22 cellular contexts compared by ENCODE assay signal in the genomic region with DNA sequence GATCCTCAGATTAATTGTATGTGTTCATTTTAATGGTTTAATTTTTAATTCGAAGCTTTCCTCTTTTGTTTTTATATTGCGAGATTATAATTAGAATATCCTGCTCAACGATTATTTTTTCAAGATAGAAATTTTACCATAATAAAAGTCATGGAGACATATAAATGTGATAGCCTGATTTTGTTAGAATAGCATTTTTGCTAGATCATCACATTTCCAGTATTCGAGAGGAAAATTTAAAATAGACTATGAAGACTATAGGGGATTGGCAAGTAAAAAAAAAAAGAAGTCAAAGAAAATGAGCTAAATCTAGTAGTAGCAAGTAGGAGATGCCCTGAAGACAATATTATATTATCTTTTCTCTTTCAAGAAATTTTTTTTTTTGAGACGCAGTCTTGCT.
DNase-seq lines count a peak whose midpoint lies in the region; ATAC-seq, FAIRE-seq and TF ChIP-seq lines count a peak whose summit lies in the region.
"Had no signal": no experiment of that assay in that cellular context is flagged by ENCODE, and none has a peak within 500 bp of the region (broad histone marks: within the 10 kb centered on the region; RNA-seq: fewer than 3 reads in every experiment).

No MANE protein-coding gene starts in this region.

- H3K14ac ChIP-seq in IMR-90 (replicated peaks; ENCODE audit: low read depth, low read length) = no peak overlapping the region
- no peak overlapping the region for H3K14ac ChIP-seq in H1 (ENCODE audit: insufficient read length)

- H3K79me2 ChIP-seq in HepG2 (ENCODE audit: insufficient read depth, low read length) (no peaks in the 10 kb centered on the region), H1 (ENCODE audit: control insufficient read depth in 1 of 2, insufficient read depth in 2 of 2, low read length in 2 of 2) (no peaks in the 10 kb centered on the region)

- TF ChIP-seq RAD21 in HepG2 (CRISPR knock-in tag; IDR thresholded peaks at IDR 0.05) (no peak), IMR-90 (IDR thresholded peaks at IDR 0.05; ENCODE audit: low read length) (no peak), H1 (IDR thresholded peaks at IDR 0.05 in 1 of 2, conservative IDR thresholded peaks at IDR 0.05 in 1 of 2; ENCODE audit: low read depth in 2 of 2, low read length in 2 of 2) (no peak)

- 16% methylated on average over 5 of the region's 5 CpGs for WGBS in HepG2 (ENCODE audit: low lambda C conversion rate)
- 70% methylated on average over 5 of the region's 5 CpGs for WGBS in right lobe of liver (ENCODE audit: insufficient coverage, low coverage, low lambda C conversion rate, missing lambda C conversion rate)
- no CpG with 5 or more reads among the region's 5 CpGs for WGBS in IMR-90 (ENCODE audit: extremely low coverage in 2 of 2, insufficient read length in 1 of 2), 2 experiments
- WGBS in H1 (ENCODE audit: extremely low coverage in 1 of 2, insufficient coverage in 1 of 2, insufficient read length in 1 of 2, insufficient replicate concordance in 2 of 2, low coverage in 1 of 2, low lambda C conversion rate in 2 of 2, missing lambda C conversion rate in 1 of 2), 2 experiments = 95% methylated on average over 5 of the region's 5 CpGs; no CpG with 5 or more reads in 1 of the 2 experiments
- WGBS in testis, 2 donors = 90 to 97% methylated on average over 5 of the region's 5 CpGs

- no peaks in the 10 kb centered on the region for H3K36me3 Mint-ChIP-seq in activated T-cell treated with anti-CD3 and anti-CD28 coated beads, Interleukin-2, amount 50 U/mL, for 24 hours (ENCODE audit: low read depth)
- H3K36me3 Mint-ChIP-seq: CD8-positive, alpha-beta T cell had no signal

- H3K18ac ChIP-seq in IMR-90 (ENCODE audit: low read depth, low read length) (no peak overlapping the region), H1 (ENCODE audit: extremely low read depth, low read length) (no peak overlapping the region)

- peaks cover 0 to under 1% of the 10 kb centered on the region in 2 experiments; a peak in 1 of 4 replicates for H3K79me1 ChIP-seq in IMR-90 (ENCODE audit: low read depth in 1 of 2, low read length in 2 of 2)
- H3K79me1 ChIP-seq in H1 (ENCODE audit: low read depth, low read length) = 0 out of 2 replicates have a peak, but pooled peaks cover 3% of the 10 kb centered on the region

- ATAC-seq in HepG2 = no peak
- no peak for ATAC-seq in right lobe of liver
- no peak for ATAC-seq in IMR-90 (ENCODE audit: low read depth)
- ATAC-seq: CD8-positive, alpha-beta T cell had no signal

- H4K20me1 ChIP-seq in HepG2 (ENCODE audit: insufficient read depth, low read length) (no peaks in the 10 kb centered on the region), IMR-90 (ENCODE audit: insufficient read depth, low read length) (no peaks in the 10 kb centered on the region), H1 (replicated peaks in 1 of 2; ENCODE audit: control insufficient read depth in 1 of 2, insufficient read depth in 2 of 2, low read length in 2 of 2) (peaks cover 0 to 3% of the 10 kb centered on the region in 2 experiments)
- H4K20me1 ChIP-seq: BLaER1 treated with 17β-estradiol and CSF1 and Interleukin-3, amounts not matched to agents 10 nM and 100 nM had no signal

- H3K4me1 ChIP-seq in HepG2 (ENCODE audit: insufficient read depth, low read length) = no peaks in the 10 kb centered on the region
- no peaks in the 10 kb centered on the region for H3K4me1 ChIP-seq in right lobe of liver
- H3K4me1 ChIP-seq in IMR-90 (ENCODE audit: control insufficient read depth, insufficient read depth, low read length) = peaks cover 2% of the 10 kb centered on the region
- no peaks in the 10 kb centered on the region for H3K4me1 ChIP-seq in H1 (replicated peaks in 1 of 4; ENCODE audit: control insufficient read depth in 3 of 4, insufficient read depth in 4 of 4, low read length in 3 of 4)
- no peaks in the 10 kb centered on the region for H3K4me1 ChIP-seq in testis
- H3K4me1 ChIP-seq: BLaER1 treated with 17β-estradiol and CSF1 and Interleukin-3, amounts not matched to agents 10 nM and 100 nM; Caco-2 had no signal

- H2AK9ac ChIP-seq in IMR-90 (replicated peaks; ENCODE audit: low read depth, low read length, poor library complexity) = no peak overlapping the region

- no peak overlapping the region for H3K4ac ChIP-seq in IMR-90 (ENCODE audit: low read depth, low read length)
- no peak overlapping the region for H3K4ac ChIP-seq in H1 (replicated peaks; ENCODE audit: insufficient read length, low read depth, low read length)

- H4K91ac ChIP-seq in IMR-90 (ENCODE audit: insufficient read depth, low read depth, low read length) (no peak overlapping the region), H1 (replicated peaks; ENCODE audit: insufficient read length, low read length) (no peak overlapping the region)

- H3K4me3 Mint-ChIP-seq in activated T-cell treated with anti-CD3 and anti-CD28 coated beads, Interleukin-2, amount 50 U/mL, for 24 hours = no peak overlapping the region
- H3K4me3 Mint-ChIP-seq: B cell; CD4-positive, alpha-beta T cell; CD8-positive, alpha-beta T cell had no signal

- no peak overlapping the region for H2BK12ac ChIP-seq in H1 (ENCODE audit: low read depth, low read length)

- TF ChIP-seq POLR2A in HepG2 (IDR thresholded peaks at IDR 0.05; ENCODE audit: insufficient read depth in 1 of 2, low read depth in 2 of 2, low read length in 2 of 2) = no peak
- TF ChIP-seq POLR2A in right lobe of liver (IDR thresholded peaks at IDR 0.05) = no peak
- TF ChIP-seq POLR2A in IMR-90 (IDR thresholded peaks at IDR 0.05; ENCODE audit: low read depth, low read length) = no peak
- TF ChIP-seq POLR2A in H1 (IDR thresholded peaks at IDR 0.05; ENCODE audit: control extremely low read depth in 1 of 2, low read depth in 2 of 2, low read length in 2 of 2) = no peak
- no peak for TF ChIP-seq POLR2A in testis (IDR thresholded peaks at IDR 0.05)

- H3K36me3 ChIP-seq in HepG2 (replicated peaks in 1 of 2; ENCODE audit: control insufficient read depth in 1 of 2, insufficient read depth in 2 of 2, low read length in 2 of 2) (no peaks in the 10 kb centered on the region), right lobe of liver (no peaks in the 10 kb centered on the region), IMR-90 (ENCODE audit: control insufficient read depth, insufficient read depth, low read length) (no peaks in the 10 kb centered on the region), H1 (ENCODE audit: control insufficient read depth in 2 of 4, insufficient read depth in 4 of 4, low read length in 3 of 4) (no peaks in the 10 kb centered on the region), testis (ENCODE audit: low read depth, missing control alignments) (no peaks in the 10 kb centered on the region)
- H3K36me3 ChIP-seq: BLaER1 treated with 17β-estradiol and CSF1 and Interleukin-3, amounts not matched to agents 10 nM and 100 nM had no signal

- peaks cover 2% of the 10 kb centered on the region for H3K9me3 Mint-ChIP-seq in activated T-cell treated with anti-CD3 and anti-CD28 coated beads, Interleukin-2, amount 50 U/mL, for 24 hours
- H3K9me3 Mint-ChIP-seq: CD8-positive, alpha-beta T cell had no signal

- no peak for TF ChIP-seq CTCF in HepG2 (CRISPR knock-in tag; IDR thresholded peaks at IDR 0.05)
- no peak for TF ChIP-seq CTCF in right lobe of liver (IDR thresholded peaks at IDR 0.05)
- no peak for TF ChIP-seq CTCF in IMR-90 (conservative IDR thresholded peaks at IDR 0.05; ENCODE audit: low read depth, low read length)
- TF ChIP-seq CTCF in H1 (IDR thresholded peaks at IDR 0.05; ENCODE audit: control extremely low read depth in 1 of 3, insufficient read depth in 1 of 3, low read depth in 1 of 3, low read length in 3 of 3) = no peak
- no peak for TF ChIP-seq CTCF in testis (IDR thresholded peaks at IDR 0.05)

- H3K4me1 Mint-ChIP-seq in activated T-cell treated with anti-CD3 and anti-CD28 coated beads, Interleukin-2, amount 50 U/mL, for 24 hours (ENCODE audit: low read depth) = no peaks in the 10 kb centered on the region
- H3K4me1 Mint-ChIP-seq: B cell had no signal

- intact Hi-C loops in HepG2 (cut with micrococcal nuclease; ENCODE audit: unreplicated experiment) = no loop called here
- intact Hi-C loops in right lobe of liver (cut with DNase I) = no loop called here
- intact Hi-C loops in IMR-90 (cut with micrococcal nuclease) = no loop called here
- intact Hi-C loops in testis (cut with DNase I; ENCODE audit: low total_unique reads) = no loop called here

- no peak overlapping the region for H2BK20ac ChIP-seq in IMR-90 (ENCODE audit: low read depth, low read length)
- no peak overlapping the region for H2BK20ac ChIP-seq in H1 (ENCODE audit: low read length)

- no TSS peak for BruUV-seq in HepG2 (replicated peaks; lab: Mats Ljungman, UMichigan)
- BruUV-seq in IMR-90 (replicated peaks; lab: Mats Ljungman, UMichigan) = no TSS peak

- in situ Hi-C loops in HepG2 (cut with HindIII; ENCODE audit: extremely low pct_ligation_motif_present, low pct_unique_long_range_greater_than_20kb) (no loop called here), IMR-90 (cut with MboI; ENCODE audit: low sequenced_read_pairs) (no loop called here)

- no peaks in the 10 kb centered on the region; the same call in 1 of the 2 replicates for H3K9me1 ChIP-seq in IMR-90 (ENCODE audit: insufficient read depth, low read length)

- H2AK5ac ChIP-seq in IMR-90 (ENCODE audit: low read depth, low read length) (no peak overlapping the region), H1 (ENCODE audit: low read depth, low read length) (no peak overlapping the region)

- H2AFZ ChIP-seq in HepG2 (ENCODE audit: low read length) (no peak overlapping the region), IMR-90 (replicated peaks; ENCODE audit: low read length, poor library complexity) (no peak overlapping the region), H1 (ENCODE audit: low read length) (no peak overlapping the region)

- DNase-seq in HepG2 (ENCODE audit: low spot score) = no peak
- DNase-seq in right lobe of liver = no peak
- DNase-seq in IMR-90 = no peak
- no peak for DNase-seq in H1 (ENCODE audit: low read depth in 1 of 2, low spot score in 2 of 2)
- no peak for DNase-seq in testis
- DNase-seq in activated T-cell treated with anti-CD3 and anti-CD28 coated beads, Interleukin-2, amount 50 U/mL, for 24 hours = no peak
- DNase-seq: 8988T; AML-193; Caco-2; Calu3; CD4-positive, alpha-beta T cell; CD8-positive, alpha-beta T cell; DMS79 treated with DMSO at 0.1 percent for 48 hours; GF-D8 had no signal

- no peak overlapping the region for H3K56ac ChIP-seq in IMR-90 (ENCODE audit: extremely low read depth, insufficient read depth, low read length)
- no peak overlapping the region for H3K56ac ChIP-seq in H1 (replicated peaks; ENCODE audit: insufficient read length, low read depth, low read length)

- no peak for FAIRE-seq in HepG2 (lab: Jason Lieb, UNC)
- FAIRE-seq in H1 (lab: Jason Lieb, UNC) = no peak
- FAIRE-seq: A204.1, D721Med, G401.6, GM12891, GM19239 had no signal

- H3K9me3 ChIP-seq in HepG2 (ENCODE audit: low read length) (no peaks in the 10 kb centered on the region), right lobe of liver (no peaks in the 10 kb centered on the region), IMR-90 (ENCODE audit: control insufficient read depth, insufficient read depth, low read length) (no peaks in the 10 kb centered on the region), H1 (ENCODE audit: insufficient read depth in 2 of 2, low read depth in 1 of 2, low read length in 1 of 2) (no peaks in the 10 kb centered on the region), testis (no peaks in the 10 kb centered on the region)
- H3K9me3 ChIP-seq: Caco-2 had no signal

- no peak overlapping the region for H4K8ac ChIP-seq in IMR-90 (ENCODE audit: low read depth in 2 of 2, low read length in 2 of 2)
- no peak overlapping the region; the same call in 1 of the 2 replicates for H4K8ac ChIP-seq in H1 (ENCODE audit: extremely low read depth, insufficient read depth, low read length)

- CTCF ChIA-PET in HepG2 (lab: Yijun Ruan, JAX; ENCODE audit: low intra/inter-chr PET ratio, low total read pairs) (no interaction called here), IMR-90 (lab: Yijun Ruan, JAX) (interaction anchor here (0.5 kb wide), 1 partner anchor 29 kb away, joined by 3 read pairs; no protein-coding TSS in a partner anchor), H1 (lab: Charles Lee; ENCODE audit: partially characterized antibody) (interaction anchor here (1.1 kb wide), 1 partner anchor 18 kb away, joined by 5 read pairs; no protein-coding TSS in a partner anchor)

- no peak overlapping the region for H4K5ac ChIP-seq in IMR-90 (ENCODE audit: low read depth, low read length)
- no peak overlapping the region for H4K5ac ChIP-seq in H1 (ENCODE audit: insufficient read length, low read depth, low read length)

- H3K9ac ChIP-seq in HepG2 (ENCODE audit: insufficient read depth, low read depth, low read length) = no peak overlapping the region
- H3K9ac ChIP-seq in IMR-90 (ENCODE audit: low read depth, low read length) = no peak overlapping the region
- H3K9ac ChIP-seq in H1 (replicated peaks in 1 of 4; ENCODE audit: extremely low read depth in 1 of 4, low read depth in 3 of 4, low read length in 3 of 4) = no peak overlapping the region
- H3K9ac ChIP-seq: BLaER1 treated with 17β-estradiol and CSF1 and Interleukin-3, amounts not matched to agents 10 nM and 100 nM had no signal

- POLR2A ChIA-PET in HepG2 (lab: Yijun Ruan, JAX) (no interaction called here), IMR-90 (lab: Charles Lee; ENCODE audit: unreplicated experiment) (no interaction called here), H1 (lab: Charles Lee; ENCODE audit: partially characterized antibody) (no interaction called here)

- H2BK120ac ChIP-seq in IMR-90 (ENCODE audit: low read depth, low read length) (no peak overlapping the region), H1 (replicated peaks; ENCODE audit: low read depth, low read length) (no peak overlapping the region)

- H3K23ac ChIP-seq in IMR-90 (ENCODE audit: low read depth, low read length) (no peak overlapping the region), H1 (ENCODE audit: insufficient read length) (no peak overlapping the region)

- H2BK5ac ChIP-seq in IMR-90 (ENCODE audit: low read depth, low read length, poor library complexity, severe bottlenecking) (no peak overlapping the region), H1 (ENCODE audit: low read depth, low read length) (no peak overlapping the region)

- TF ChIP-seq EP300 in HepG2 (IDR thresholded peaks at IDR 0.05; ENCODE audit: low read depth in 2 of 2, low read length in 2 of 2) (no peak), HepG2 (CRISPR knock-in tag; IDR thresholded peaks at IDR 0.05; ENCODE audit: borderline replicate concordance) (no peak), H1 (IDR thresholded peaks at IDR 0.05; ENCODE audit: borderline replicate concordance in 1 of 2, low read depth in 2 of 2, low read length in 2 of 2) (no peak)

- H3K27me3 ChIP-seq in HepG2 (ENCODE audit: control insufficient read depth in 1 of 2, insufficient read depth in 2 of 2, low read length in 2 of 2) = no peaks in the 10 kb centered on the region; a peak in 1 of 5 replicates
- H3K27me3 ChIP-seq in right lobe of liver = no peaks in the 10 kb centered on the region
- H3K27me3 ChIP-seq in IMR-90 (ENCODE audit: control insufficient read depth, insufficient read depth, low read length) = no peaks in the 10 kb centered on the region
- no peaks in the 10 kb centered on the region for H3K27me3 ChIP-seq in H1 (replicated peaks in 1 of 4; ENCODE audit: control insufficient read depth in 3 of 4, extremely low read depth in 1 of 4, insufficient read depth in 3 of 4, low read length in 3 of 4)
- no peaks in the 10 kb centered on the region for H3K27me3 ChIP-seq in testis
- H3K27me3 ChIP-seq: BLaER1 treated with 17β-estradiol and CSF1 and Interleukin-3, amounts not matched to agents 10 nM and 100 nM had no signal

- H3K27me3 Mint-ChIP-seq in activated T-cell treated with anti-CD3 and anti-CD28 coated beads, Interleukin-2, amount 50 U/mL, for 24 hours = no peaks in the 10 kb centered on the region
- H3K27me3 Mint-ChIP-seq: B cell; CD4-positive, alpha-beta T cell had no signal

- no peaks in the 10 kb centered on the region for H3K23me2 ChIP-seq in H1 (ENCODE audit: low read depth, low read length)

- H3K4me2 ChIP-seq in HepG2 (ENCODE audit: low read depth, low read length) (no peak overlapping the region), IMR-90 (ENCODE audit: low read depth, low read length) (no peak overlapping the region), H1 (ENCODE audit: insufficient read depth in 1 of 2, low read depth in 2 of 2, low read length in 2 of 2) (no peak overlapping the region)
- H3K4me2 ChIP-seq: BLaER1 treated with 17β-estradiol and CSF1 and Interleukin-3, amounts not matched to agents 10 nM and 100 nM had no signal

- H3K27ac ChIP-seq in HepG2 (ENCODE audit: extremely low read length, insufficient read depth, low read length) = no peak overlapping the region
- H3K27ac ChIP-seq in right lobe of liver = no peak overlapping the region
- no peak overlapping the region for H3K27ac ChIP-seq in IMR-90 (ENCODE audit: insufficient read depth, low read length)
- no peak overlapping the region for H3K27ac ChIP-seq in H1 (ENCODE audit: low read depth, low read length)
- H3K27ac ChIP-seq in testis = no peak overlapping the region
- H3K27ac ChIP-seq: BLaER1 treated with 17β-estradiol and CSF1 and Interleukin-3, amounts not matched to agents 10 nM and 100 nM; C4-2B had no signal

- dilution Hi-C loops in IMR-90 (cut with HindIII; ENCODE audit: low sequenced_read_pairs, unreplicated experiment) = no loop called here

- no peak overlapping the region for H3K27ac Mint-ChIP-seq in activated T-cell treated with anti-CD3 and anti-CD28 coated beads, Interleukin-2, amount 50 U/mL, for 24 hours
- H3K27ac Mint-ChIP-seq: B cell; CD4-positive, alpha-beta T cell; CD8-positive, alpha-beta T cell had no signal

- H3K4me3 ChIP-seq in HepG2 (replicated peaks in 1 of 3; ENCODE audit: insufficient read depth in 1 of 3, low read depth in 2 of 3, low read length in 3 of 3) (no peak overlapping the region), right lobe of liver (no peak overlapping the region), IMR-90 (ENCODE audit: insufficient read depth, low read depth, low read length) (no peak overlapping the region), H1 (ENCODE audit: extremely low read depth in 1 of 4, insufficient read depth in 2 of 4, low read depth in 3 of 4, low read length in 4 of 4) (no peak overlapping the region), testis (no peak overlapping the region)
- H3K4me3 ChIP-seq: BLaER1 treated with 17β-estradiol and CSF1 and Interleukin-3, amounts not matched to agents 10 nM and 100 nM had no signal

- no peak overlapping the region for H2BK15ac ChIP-seq in IMR-90 (ENCODE audit: low read depth, low read length)
- H2BK15ac ChIP-seq in H1 (ENCODE audit: low read length) = no peak overlapping the region
